9 cellular contexts compared by ENCODE assay signal in genomic region chr14:99522457-99522891, GRCh38. TPM values are rescaled to one million over a fixed set of nuclear protein-coding genes. Genes with fewer than 3 reads are reported as not detected.
DNase-seq lines count a peak whose midpoint lies in the region; ATAC-seq and TF ChIP-seq lines count a peak whose summit lies in the region.
"Had no signal": no experiment of that assay in that cellular context is flagged by ENCODE, and none has a peak within 500 bp of the region (broad histone marks: within the 10 kb centered on the region; RNA-seq: fewer than 3 reads in every experiment).

No MANE protein-coding gene starts in this region.

- intact Hi-C loops in lower lobe of right lung (cut with DNase I), result loop anchor here (10.0 kb wide), 1 partner anchor 102 kb away; no protein-coding TSS in a partner anchor

- CTCF ChIA-PET in activated CD8-positive, alpha-beta T cell treated with anti-CD3 and anti-CD28 coated beads, Interleukin-2, amount 10 ng/mL, durations not matched to agents 7 days and 5 days (lab: Charles Lee), result no interaction called here

- H3K36me3 ChIP-seq in lower lobe of right lung, result no peaks in the 10 kb centered on the region

- H3K36me3 Mint-ChIP-seq in activated CD8-positive, alpha-beta T cell treated with anti-CD3 and anti-CD28 coated beads, Interleukin-2, amount 10 ng/mL, durations not matched to agents 7 days and 5 days (ENCODE audit: low read depth), result no peaks in the 10 kb centered on the region

- H3K4me1 ChIP-seq in lower lobe of right lung, result peaks cover 41% of the 10 kb centered on the region

- peaks cover 8% of the 10 kb centered on the region for H3K4me1 Mint-ChIP-seq in activated CD8-positive, alpha-beta T cell treated with anti-CD3 and anti-CD28 coated beads, Interleukin-2, amount 10 ng/mL, durations not matched to agents 7 days and 5 days (ENCODE audit: low read depth)

- no peaks in the 10 kb centered on the region for H3K9me3 ChIP-seq in lower lobe of right lung

- DNase-seq in AG10803 (ENCODE audit: low read depth), result peak; percentile 60
- peak; percentile 58 for DNase-seq in NB4 (ENCODE audit: low read depth)
- peak; percentile 44 for DNase-seq in choroid plexus epithelial cell (ENCODE audit: low read depth)
- peak; percentile 44 for DNase-seq in lower lobe of right lung
- DNase-seq in cerebellar cortex (ENCODE audit: low spot score), result no peak
- no peak for DNase-seq in GDM1 (lab: John Stamatoyannopoulos, UW)
- no peak for DNase-seq in activated CD8-positive, alpha-beta T cell treated with anti-CD3 and anti-CD28 coated beads, Interleukin-2, amount 10 ng/mL, durations not matched to agents 7 days and 5 days
- no peak for DNase-seq in HT-29 (ENCODE audit: low spot score)
- DNase-seq: anterior cingulate cortex had no signal

- TF ChIP-seq CTCF in AG10803 (conservative IDR thresholded peaks at IDR 0.05; ENCODE audit: low read length), result peak; percentile 14
- no peak for TF ChIP-seq CTCF in NB4 (IDR thresholded peaks at IDR 0.05; ENCODE audit: low read depth, low read length)
- no peak for TF ChIP-seq CTCF in choroid plexus epithelial cell (conservative IDR thresholded peaks at IDR 0.05; ENCODE audit: low read depth, low read length)
- no peak for TF ChIP-seq CTCF in lower lobe of right lung (IDR thresholded peaks at IDR 0.05)

- H3K4me3 ChIP-seq in AG10803 (ENCODE audit: low read length) (no peak overlapping the region), NB4 (ENCODE audit: low read depth, low read length) (no peak overlapping the region), choroid plexus epithelial cell (ENCODE audit: low read depth, low read length) (no peak overlapping the region), lower lobe of right lung (no peak overlapping the region)

- POLR2A ChIA-PET in activated CD8-positive, alpha-beta T cell treated with anti-CD3 and anti-CD28 coated beads, Interleukin-2, amount 10 ng/mL, durations not matched to agents 7 days and 5 days (lab: Charles Lee), result no interaction called here

- no peak for TF ChIP-seq POLR2A in NB4 (IDR thresholded peaks at IDR 0.05; ENCODE audit: extremely low read depth, insufficient read length)

- no peaks in the 10 kb centered on the region for H3K9me3 Mint-ChIP-seq in activated CD8-positive, alpha-beta T cell treated with anti-CD3 and anti-CD28 coated beads, Interleukin-2, amount 10 ng/mL, durations not matched to agents 7 days and 5 days (ENCODE audit: insufficient read depth)

- no peaks in the 10 kb centered on the region for H3K27me3 Mint-ChIP-seq in activated CD8-positive, alpha-beta T cell treated with anti-CD3 and anti-CD28 coated beads, Interleukin-2, amount 10 ng/mL, durations not matched to agents 7 days and 5 days (ENCODE audit: low read depth)

- H3K4me3 Mint-ChIP-seq in activated CD8-positive, alpha-beta T cell treated with anti-CD3 and anti-CD28 coated beads, Interleukin-2, amount 10 ng/mL, durations not matched to agents 7 days and 5 days, result no peak overlapping the region

- no peak overlapping the region for H3K27ac Mint-ChIP-seq in activated CD8-positive, alpha-beta T cell treated with anti-CD3 and anti-CD28 coated beads, Interleukin-2, amount 10 ng/mL, durations not matched to agents 7 days and 5 days

- no peak overlapping the region for H3K27ac ChIP-seq in lower lobe of right lung

- H3K27me3 ChIP-seq in lower lobe of right lung (ENCODE audit: low read depth), result no peaks in the 10 kb centered on the region

- no peak for ATAC-seq in lower lobe of right lung
- ATAC-seq in activated CD8-positive, alpha-beta T cell treated with anti-CD3 and anti-CD28 coated beads, Interleukin-2, amount 10 ng/mL, durations not matched to agents 7 days and 5 days, result no peak

RNA-seq across cellular contexts. Expression of gene CCNK, which starts 41.3 kb away (rescaled TPM):
- total RNA-seq in lower lobe of right lung, result 53.6 TPM
- 10 to 100 TPM; 81.0 to 81.2 TPM for total RNA-seq in activated CD8-positive, alpha-beta T cell treated with anti-CD3 and anti-CD28 coated beads, Interleukin-2, amount 10 ng/mL, durations not matched to agents 7 days and 5 days
- 7.1 and 12.4 TPM in 2 replicates for total RNA-seq in HT-29 (2014; rRNA removed; shearing (Covaris generic))

RNA-seq across cellular contexts. Expression of gene SETD3, which starts 41.8 kb away (rescaled TPM):
- 78.7 TPM for total RNA-seq in lower lobe of right lung
- total RNA-seq in activated CD8-positive, alpha-beta T cell treated with anti-CD3 and anti-CD28 coated beads, Interleukin-2, amount 10 ng/mL, durations not matched to agents 7 days and 5 days, result 10 to 100 TPM; 65.2 to 66.0 TPM
- 24.8 and 26.3 TPM in 2 replicates for total RNA-seq in HT-29 (2014; rRNA removed; shearing (Covaris generic))

Comparison
In these comparisons a context has a peak if more than half of its experiments do, and no peak if none do; other contexts are left out.
1. DNase-seq: peak in AG10803 (single experiment), NB4 (single experiment), choroid plexus epithelial cell (single experiment) and lower lobe of right lung (single experiment); none in cerebellar cortex (single experiment), GDM1 (single experiment), activated CD8-positive, alpha-beta T cell treated with anti-CD3 and anti-CD28 coated beads, Interleukin-2, amount 10 ng/mL, durations not matched to agents 7 days and 5 days (single experiment) and HT-29 (single experiment).